In genomic region chr5:81849769-81850367, GRCh38 we compare ENCODE assay signal across 8 cellular contexts.
DNase-seq lines count a peak whose midpoint lies in the region; ATAC-seq and TF ChIP-seq lines count a peak whose summit lies in the region.

No MANE protein-coding gene starts in this region.

- H3K9me3 Mint-ChIP-seq in CD4-positive, alpha-beta memory T cell, result no peaks in the 10 kb centered on the region
- H3K9me3 Mint-ChIP-seq in endodermal cell, result no peaks in the 10 kb centered on the region
- no peaks in the 10 kb centered on the region for H3K9me3 Mint-ChIP-seq in progenitor cell of endocrine pancreas (ENCODE audit: low read depth)

- TF ChIP-seq POLR2A in erythroblast (IDR thresholded peaks at IDR 0.05; ENCODE audit: low read length) (no peak), spleen (IDR thresholded peaks at IDR 0.05) (no peak)

- H3K9me3 ChIP-seq in CD4-positive, alpha-beta memory T cell (ENCODE audit: control insufficient read depth in 1 of 2, low read length in 2 of 2), result no peaks in the 10 kb centered on the region
- no peaks in the 10 kb centered on the region for H3K9me3 ChIP-seq in endodermal cell (ENCODE audit: control insufficient read depth, low read length)
- H3K9me3 ChIP-seq in spleen, result no peaks in the 10 kb centered on the region

- ATAC-seq in HG03432 (IDR thresholded peaks at IDR 0.05; ENCODE audit: unreplicated experiment), result no peak

- peaks cover 0 to 2% of the 10 kb centered on the region in 2 donors for H3K36me3 Mint-ChIP-seq in CD4-positive, alpha-beta memory T cell
- H3K36me3 Mint-ChIP-seq in endodermal cell (ENCODE audit: low read depth) (no peaks in the 10 kb centered on the region), progenitor cell of endocrine pancreas (ENCODE audit: insufficient read depth) (no peaks in the 10 kb centered on the region)

- no peak overlapping the region for H3K4me3 ChIP-seq in CD4-positive, alpha-beta memory T cell (ENCODE audit: low read length in 2 of 2)
- H3K4me3 ChIP-seq in KMS-11 (IDR thresholded peaks at IDR 0.05; ENCODE audit: insufficient read depth, low read depth, low read length), result no peak overlapping the region
- no peak overlapping the region for H3K4me3 ChIP-seq in endodermal cell (ENCODE audit: low read length)
- no peak overlapping the region for H3K4me3 ChIP-seq in spleen

- peaks cover 31% of the 10 kb centered on the region for H3K4me1 ChIP-seq in CD4-positive, alpha-beta memory T cell (ENCODE audit: insufficient read depth, low read length)
- peaks cover 35% of the 10 kb centered on the region for H3K4me1 ChIP-seq in KMS-11 (ENCODE audit: low read depth, poor library complexity, severe bottlenecking)
- peaks cover 17% of the 10 kb centered on the region for H3K4me1 ChIP-seq in endodermal cell (ENCODE audit: control insufficient read depth, insufficient read depth, low read length)
- H3K4me1 ChIP-seq in spleen, result peaks cover 19 to 36% (median 31%) of the 10 kb centered on the region in 6 donors

- POLR2A ChIA-PET in CD4-positive, alpha-beta memory T cell (lab: Charles Lee; ENCODE audit: partially characterized antibody), result interaction anchor here (2.7 to 6.4 kb wide), 3 partner anchors 11 to 121 kb away, joined by 38 to 475 read pairs (median 44); partner anchors contain the start of genes ATG10 and SSBP2

- TF ChIP-seq CTCF in KMS-11 (conservative IDR thresholded peaks at IDR 0.05; ENCODE audit: low read depth, low read length) (no peak), endodermal cell (conservative IDR thresholded peaks at IDR 0.05) (no peak), progenitor cell of endocrine pancreas (IDR thresholded peaks at IDR 0.05; ENCODE audit: unreplicated experiment) (no peak), spleen (IDR thresholded peaks at IDR 0.05 in 8 of 11, conservative IDR thresholded peaks at IDR 0.05 in 3 of 11) (no peak)

- peak overlapping the region in 3 of 7 donors; percentile 7 to 94 (median 65) for H3K27ac Mint-ChIP-seq in CD4-positive, alpha-beta memory T cell
- H3K27ac Mint-ChIP-seq in endodermal cell, result peak overlapping the region; percentile 98
- H3K27ac Mint-ChIP-seq in progenitor cell of endocrine pancreas, result peak overlapping the region; percentile 99

- peak overlapping the region; percentile 39; the same call in 1 of the 2 replicates for H2AFZ ChIP-seq in KMS-11 (ENCODE audit: low read depth)

- peak overlapping the region; percentile 78; the same call in 1 of the 2 replicates for H3K9ac ChIP-seq in KMS-11
- no peak overlapping the region for H3K9ac ChIP-seq in endodermal cell (ENCODE audit: extremely low read depth, low read length, poor library complexity, severe bottlenecking)

- H3K79me2 ChIP-seq in KMS-11 (ENCODE audit: insufficient read depth, low read depth), result no peaks in the 10 kb centered on the region; the same call in 1 of the 2 replicates

- no peak for DNase-seq in CD4-positive, alpha-beta memory T cell
- DNase-seq in endodermal cell (no peak), progenitor cell of endocrine pancreas (ENCODE audit: low spot score, unreplicated experiment) (no peak), erythroblast (lab: John Stamatoyannopoulos, UW) (no peak), OCI-M2 (lab: John Stamatoyannopoulos, UW; ENCODE audit: unreplicated experiment) (no peak), spleen (no peak)

- intact Hi-C loops in CD4-positive, alpha-beta memory T cell (cut with micrococcal nuclease), result loop anchor here (5.0 to 10.0 kb wide), 5 partner anchors 215 to 423 kb away; no protein-coding TSS in a partner anchor
- intact Hi-C loops in spleen (cut with DNase I; ENCODE audit: low total_unique reads), result loop anchor here (5.0 kb wide), 3 partner anchors 98 to 338 kb away; partner anchors contain the start of gene SSBP2

- H3K27me3 Mint-ChIP-seq in CD4-positive, alpha-beta memory T cell, result no peaks in the 10 kb centered on the region
- H3K27me3 Mint-ChIP-seq in endodermal cell (ENCODE audit: insufficient read depth) (no peaks in the 10 kb centered on the region), progenitor cell of endocrine pancreas (no peaks in the 10 kb centered on the region)

- H3K27me3 ChIP-seq in CD4-positive, alpha-beta memory T cell (ENCODE audit: insufficient read depth, low read length), result no peaks in the 10 kb centered on the region
- H3K27me3 ChIP-seq in KMS-11 (ENCODE audit: insufficient read depth, low read depth), result no peaks in the 10 kb centered on the region
- H3K27me3 ChIP-seq in endodermal cell (ENCODE audit: control insufficient read depth, insufficient read depth, low read length, poor library complexity, severe bottlenecking), result no peaks in the 10 kb centered on the region
- no peaks in the 10 kb centered on the region for H3K27me3 ChIP-seq in spleen (replicated peaks in 1 of 7)

- CTCF ChIA-PET in CD4-positive, alpha-beta memory T cell (lab: Charles Lee; ENCODE audit: partially characterized antibody), result interaction anchor here (1.2 to 4.5 kb wide), 4 partner anchors 12 to 337 kb away, joined by 4 to 53 read pairs (median 23); partner anchors contain the start of gene SSBP2

- H3K27ac ChIP-seq in CD4-positive, alpha-beta memory T cell (ENCODE audit: low read depth, low read length), result no peak overlapping the region
- H3K27ac ChIP-seq in KMS-11 (peak overlapping the region; percentile 91; the same call in 1 of the 2 replicates), endodermal cell (ENCODE audit: low read depth, low read length) (peak overlapping the region; percentile 98), spleen (peak overlapping the region in 2 of 8 donors; percentile 90 to 93)

- peak overlapping the region in 7 of 8 donors; percentile 26 to 99 (median 95) for H3K4me3 Mint-ChIP-seq in CD4-positive, alpha-beta memory T cell
- H3K4me3 Mint-ChIP-seq in endodermal cell (no peak overlapping the region), progenitor cell of endocrine pancreas (ENCODE audit: low read depth) (no peak overlapping the region)

- no peaks in the 10 kb centered on the region for H4K20me1 ChIP-seq in KMS-11 (ENCODE audit: insufficient read depth)

- peak overlapping the region; percentile 95 for H3K4me2 ChIP-seq in KMS-11

- 91 to 93% methylated on average over 3 to 4 of the region's 4 CpGs for WGBS in endodermal cell (ENCODE audit: insufficient coverage in 1 of 2, insufficient read length in 1 of 2), 2 experiments
- 89 to 92% (median 91%) methylated on average over 4 of the region's 4 CpGs for WGBS in spleen, 5 donors

- peaks cover 29 to 49% (median 38%) of the 10 kb centered on the region in 4 donors for H3K4me1 Mint-ChIP-seq in CD4-positive, alpha-beta memory T cell
- H3K4me1 Mint-ChIP-seq in endodermal cell (peaks cover 44% of the 10 kb centered on the region), progenitor cell of endocrine pancreas (ENCODE audit: low read depth) (peaks cover 37% of the 10 kb centered on the region)

- H3K36me3 ChIP-seq in CD4-positive, alpha-beta memory T cell (ENCODE audit: insufficient read depth, low read length), result no peaks in the 10 kb centered on the region
- no peaks in the 10 kb centered on the region for H3K36me3 ChIP-seq in KMS-11 (ENCODE audit: insufficient read depth)
- H3K36me3 ChIP-seq in endodermal cell (ENCODE audit: control insufficient read depth, insufficient read depth, low read length), result no peaks in the 10 kb centered on the region
- H3K36me3 ChIP-seq in spleen, result no peaks in the 10 kb centered on the region

Comparison
In these comparisons a context has a peak if more than half of its experiments do, and no peak if none do; other contexts are left out.
1. H3K4me3 Mint-ChIP-seq: peak in CD4-positive, alpha-beta memory T cell (7 of 8); none in endodermal cell (single experiment) and progenitor cell of endocrine pancreas (single experiment).